Comparison of ENCODE assay signal across 8 cellular contexts in the genomic region with DNA sequence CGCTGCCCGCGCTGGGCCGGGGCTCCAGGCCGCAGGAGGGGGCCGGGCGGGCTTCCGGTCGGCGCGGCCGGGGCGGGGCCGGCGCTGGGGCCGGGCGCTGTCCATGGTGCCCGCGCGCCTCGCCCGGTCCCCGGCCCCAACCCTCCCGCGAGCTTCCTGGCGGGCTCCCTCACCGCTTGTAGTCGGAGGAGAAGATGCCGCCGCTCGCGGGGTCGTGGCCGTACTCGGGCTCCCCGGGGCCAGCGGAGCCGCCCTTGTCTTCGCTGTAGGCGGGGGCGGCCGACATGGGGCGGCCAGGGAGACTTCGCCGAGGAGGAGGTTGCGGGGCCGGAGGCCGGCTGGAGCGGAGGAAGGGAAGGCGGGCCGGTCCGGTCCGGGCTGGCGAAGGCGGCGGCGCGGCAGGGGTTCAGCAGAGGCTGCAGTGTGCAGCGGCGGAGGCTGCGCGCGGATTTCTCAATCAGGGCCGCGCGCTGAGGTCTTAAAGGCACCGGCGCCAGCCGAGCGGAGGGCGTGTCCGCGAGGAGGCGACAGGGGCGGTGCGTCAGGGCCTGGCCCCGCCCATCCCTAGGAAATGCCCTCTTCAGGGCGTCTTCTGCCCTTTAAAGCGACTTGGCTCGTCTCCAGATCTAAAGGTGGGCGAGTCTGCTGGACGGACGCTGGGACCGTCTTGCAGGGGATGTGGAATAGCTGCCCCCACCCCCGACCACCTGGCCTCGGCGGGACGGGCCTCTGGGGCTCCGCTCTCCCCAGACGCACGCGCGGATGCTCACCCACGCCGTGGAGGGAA. TPM values are rescaled to one million over a fixed set of nuclear protein-coding genes. Genes with fewer than 3 reads are reported as not detected.
DNase-seq lines count a peak whose midpoint lies in the region; ATAC-seq and TF ChIP-seq lines count a peak whose summit lies in the region.

AP3B2 (minus strand) TSS at position 455 of the 787 bp plus-strand sequence; CDS start at position 286, 169 bp downstream.

- H3K27ac ChIP-seq in right lobe of liver = no peak within 1 kb of the TSS

- 2% methylated on average over 6 of the region's 95 CpGs for WGBS in right lobe of liver (ENCODE audit: insufficient coverage, low coverage, low lambda C conversion rate, missing lambda C conversion rate)

- peak within 1 kb of the TSS; percentile 64 for H3K4me3 ChIP-seq in AG04449 (ENCODE audit: low read depth, low read length)
- H3K4me3 ChIP-seq in right lobe of liver = peak within 1 kb of the TSS; percentile 48 to 68 (median 56)

- H3K9me3 Mint-ChIP-seq in dendritic cell treated with granulocyte-macrophage colony-stimulating factor and Interleukin-4, amounts not matched to agents 40 ng/mL and 50 ng/mL, for 4 days = no peaks in the 10 kb centered on the region

- TF ChIP-seq CTCF in AG04449 (IDR thresholded peaks at IDR 0.05; ENCODE audit: insufficient read depth, low read length, missing control alignments) (no peak), right lobe of liver (IDR thresholded peaks at IDR 0.05) (no peak)

- no peak for TF ChIP-seq POLR2A in right lobe of liver (IDR thresholded peaks at IDR 0.05)

- ATAC-seq in GM19035 (IDR thresholded peaks at IDR 0.05; ENCODE audit: unreplicated experiment) (peak; percentile 96), HG03354 (IDR thresholded peaks at IDR 0.05; ENCODE audit: poor library complexity, severe bottlenecking, unreplicated experiment) (peak; percentile 98), right lobe of liver (peak; percentile 88 to 98 (median 93))

- no peaks in the 10 kb centered on the region for H3K27me3 ChIP-seq in right lobe of liver

- peaks cover 13% of the 10 kb centered on the region for H3K27me3 Mint-ChIP-seq in dendritic cell treated with granulocyte-macrophage colony-stimulating factor and Interleukin-4, amounts not matched to agents 40 ng/mL and 50 ng/mL, for 4 days

- H3K36me3 ChIP-seq in right lobe of liver = no peaks in the 10 kb centered on the region

- H3K9me3 ChIP-seq in right lobe of liver = no peaks in the 10 kb centered on the region

- H3K4me1 Mint-ChIP-seq in dendritic cell treated with granulocyte-macrophage colony-stimulating factor and Interleukin-4, amounts not matched to agents 40 ng/mL and 50 ng/mL, for 4 days (ENCODE audit: low read depth) = no peaks in the 10 kb centered on the region

- peak within 1 kb of the TSS; percentile 74 for H3K4me3 Mint-ChIP-seq in dendritic cell treated with granulocyte-macrophage colony-stimulating factor and Interleukin-4, amounts not matched to agents 40 ng/mL and 50 ng/mL, for 4 days

- POLR2A ChIA-PET in AG04449 (lab: Yijun Ruan, JAX) = no interaction called here

- DNase-seq in AG04449 (ENCODE audit: low read depth, low spot score) (no peak), NCI-H524 (lab: John Stamatoyannopoulos, UW) (peak; percentile 84 to 92), right lobe of liver (peak in 2 of 3 donors; percentile 53 to 67)
- peak; percentile 64 for DNase-seq in activated CD4-positive, alpha-beta T cell treated with anti-CD3 and anti-CD28 coated beads, Interleukin-2, amount 50 U/mL, for 1 hour
- peak; percentile 73 for DNase-seq in stimulated activated CD4-positive, alpha-beta T cell treated with anti-CD3 and anti-CD28 coated beads, Interleukin-4, amount 100 ng/mL, for 1 hour

- peaks cover 0 to 7% (median 3%) of the 10 kb centered on the region in 4 donors for H3K4me1 ChIP-seq in right lobe of liver

- H3K36me3 Mint-ChIP-seq in dendritic cell treated with granulocyte-macrophage colony-stimulating factor and Interleukin-4, amounts not matched to agents 40 ng/mL and 50 ng/mL, for 4 days (ENCODE audit: low read depth) = no peaks in the 10 kb centered on the region

- CTCF ChIA-PET in AG04449 (lab: Yijun Ruan, JAX) = interaction anchor here (1.1 kb wide), 1 partner anchor 170 kb away, joined by 3 read pairs; no protein-coding TSS in a partner anchor

- H3K27ac Mint-ChIP-seq in dendritic cell treated with granulocyte-macrophage colony-stimulating factor and Interleukin-4, amounts not matched to agents 40 ng/mL and 50 ng/mL, for 4 days = no peak within 1 kb of the TSS

- intact Hi-C loops in dendritic cell treated with granulocyte-macrophage colony-stimulating factor and Interleukin-4, amounts not matched to agents 40 ng/mL and 50 ng/mL, for 4 days (cut with micrococcal nuclease) = loop anchor here (5.0 kb wide), 1 partner anchor 47 kb away; no protein-coding TSS in a partner anchor
- intact Hi-C loops in right lobe of liver (cut with DNase I) = no loop called here

RNA-seq across cellular contexts. Expression of gene AP3B2, which starts in this region (rescaled TPM):
- total RNA-seq in right lobe of liver = under 1 TPM in 1 of 6 experiments, not detected in 5; 0.12 TPM

Comparison
In these comparisons a context has a peak if more than half of its experiments do, and no peak if none do; other contexts are left out.
1. Peak in DNase-seq, ATAC-seq and H3K4me3 ChIP-seq in right lobe of liver; RNA of the gene not detected or under 1 TPM.